In genomic region chr9:93598647-93599241, GRCh38 we compare ENCODE assay signal across 14 cellular contexts. TPM values are rescaled to one million over a fixed set of nuclear protein-coding genes. Genes with fewer than 3 reads are reported as not detected.
A peak's percentile ranks its signal among the peaks of the same experiment; 100 is the strongest.
DNase-seq lines count a peak whose midpoint lies in the region; ATAC-seq and TF ChIP-seq lines count a peak whose summit lies in the region.
"Had no signal": no experiment of that assay in that cellular context is flagged by ENCODE, and none has a peak within 500 bp of the region (broad histone marks: within the 10 kb centered on the region; RNA-seq: fewer than 3 reads in every experiment).

No MANE protein-coding gene starts in this region.

- H3K27ac Mint-ChIP-seq in activated naive CD4-positive, alpha-beta T cell treated with anti-CD3 and anti-CD28 coated beads, Interleukin-2, amount 50 U/mL, for 24 hours: peak overlapping the region; percentile 59
- H3K27ac Mint-ChIP-seq in activated naive CD4-positive, alpha-beta T cell treated with anti-CD3 and anti-CD28 coated beads, Interleukin-2, amount 50 U/mL, for 72 hours: no peak overlapping the region
- peak overlapping the region; percentile 76 for H3K27ac Mint-ChIP-seq in activated T-helper 1 cell treated with anti-CD3 and anti-CD28 coated beads, Interleukin-12 subunit alpha, Interleukin-12 subunit beta, Interleukin-2, Interleukin-4 antibody, amounts not matched to agents 30 ng/mL and 10 ng/mL and 1 ng/mL, durations not matched to agents 14 hours and 24 hours and 36 hours
- H3K27ac Mint-ChIP-seq in type B pancreatic cell: peak overlapping the region; percentile 67
- H3K27ac Mint-ChIP-seq: natural killer cell treated with Interleukin-12 subunit alpha and Interleukin-12 subunit beta and Interleukin-15 and Interleukin-18, amount 100 ng/mL, for 72 hours had no signal

- H3K27me3 ChIP-seq in iPS-20b (ENCODE audit: insufficient read depth, low read length): no peaks in the 10 kb centered on the region
- H3K27me3 ChIP-seq: dorsolateral prefrontal cortex, stomach had no signal

- no peaks in the 10 kb centered on the region for H3K36me3 Mint-ChIP-seq in activated naive CD4-positive, alpha-beta T cell treated with anti-CD3 and anti-CD28 coated beads, Interleukin-2, amount 50 U/mL, for 24 hours
- H3K36me3 Mint-ChIP-seq in activated naive CD4-positive, alpha-beta T cell treated with anti-CD3 and anti-CD28 coated beads, Interleukin-2, amount 50 U/mL, for 72 hours: peaks cover 0 to 2% of the 10 kb centered on the region in 2 donors
- H3K36me3 Mint-ChIP-seq in activated T-helper 1 cell treated with anti-CD3 and anti-CD28 coated beads, Interleukin-12 subunit alpha, Interleukin-12 subunit beta, Interleukin-2, Interleukin-4 antibody, amounts not matched to agents 30 ng/mL and 10 ng/mL and 1 ng/mL, durations not matched to agents 14 hours and 24 hours and 36 hours (ENCODE audit: low read depth): peaks cover 1% of the 10 kb centered on the region
- H3K36me3 Mint-ChIP-seq in type B pancreatic cell: no peaks in the 10 kb centered on the region
- H3K36me3 Mint-ChIP-seq: natural killer cell treated with Interleukin-12 subunit alpha and Interleukin-12 subunit beta and Interleukin-15 and Interleukin-18, amount 100 ng/mL, for 72 hours had no signal

- no peaks in the 10 kb centered on the region for H3K36me3 ChIP-seq in iPS-20b (ENCODE audit: insufficient read depth, low read depth, low read length)
- H3K36me3 ChIP-seq: stomach had no signal

- no peak overlapping the region for H3K4me3 ChIP-seq in iPS-20b (ENCODE audit: low read length)
- H3K4me3 ChIP-seq: dorsolateral prefrontal cortex, GM12878, SK-N-MC, stomach had no signal

- H3K9me3 Mint-ChIP-seq in activated naive CD4-positive, alpha-beta T cell treated with anti-CD3 and anti-CD28 coated beads, Interleukin-2, amount 50 U/mL, for 24 hours: no peaks in the 10 kb centered on the region
- no peaks in the 10 kb centered on the region for H3K9me3 Mint-ChIP-seq in activated naive CD4-positive, alpha-beta T cell treated with anti-CD3 and anti-CD28 coated beads, Interleukin-2, amount 50 U/mL, for 72 hours
- no peaks in the 10 kb centered on the region for H3K9me3 Mint-ChIP-seq in activated T-helper 1 cell treated with anti-CD3 and anti-CD28 coated beads, Interleukin-12 subunit alpha, Interleukin-12 subunit beta, Interleukin-2, Interleukin-4 antibody, amounts not matched to agents 30 ng/mL and 10 ng/mL and 1 ng/mL, durations not matched to agents 14 hours and 24 hours and 36 hours
- H3K9me3 Mint-ChIP-seq in type B pancreatic cell: no peaks in the 10 kb centered on the region
- H3K9me3 Mint-ChIP-seq: natural killer cell treated with Interleukin-12 subunit alpha and Interleukin-12 subunit beta and Interleukin-15 and Interleukin-18, amount 100 ng/mL, for 72 hours had no signal

- H3K4me1 Mint-ChIP-seq in activated naive CD4-positive, alpha-beta T cell treated with anti-CD3 and anti-CD28 coated beads, Interleukin-2, amount 50 U/mL, for 24 hours: peaks cover 58% of the 10 kb centered on the region
- peaks cover 32% of the 10 kb centered on the region for H3K4me1 Mint-ChIP-seq in activated T-helper 1 cell treated with anti-CD3 and anti-CD28 coated beads, Interleukin-12 subunit alpha, Interleukin-12 subunit beta, Interleukin-2, Interleukin-4 antibody, amounts not matched to agents 30 ng/mL and 10 ng/mL and 1 ng/mL, durations not matched to agents 14 hours and 24 hours and 36 hours (ENCODE audit: low read depth)
- peaks cover 36% of the 10 kb centered on the region for H3K4me1 Mint-ChIP-seq in type B pancreatic cell (ENCODE audit: unreplicated experiment)

- intact Hi-C loops in activated T-helper 1 cell treated with anti-CD3 and anti-CD28 coated beads, Interleukin-12 subunit alpha, Interleukin-12 subunit beta, Interleukin-2, Interleukin-4 antibody, amounts not matched to agents 30 ng/mL and 10 ng/mL and 1 ng/mL, durations not matched to agents 14 hours and 24 hours and 36 hours (cut with micrococcal nuclease): no loop called here

- H3K27me3 Mint-ChIP-seq in activated naive CD4-positive, alpha-beta T cell treated with anti-CD3 and anti-CD28 coated beads, Interleukin-2, amount 50 U/mL, for 24 hours: no peaks in the 10 kb centered on the region
- no peaks in the 10 kb centered on the region for H3K27me3 Mint-ChIP-seq in activated T-helper 1 cell treated with anti-CD3 and anti-CD28 coated beads, Interleukin-12 subunit alpha, Interleukin-12 subunit beta, Interleukin-2, Interleukin-4 antibody, amounts not matched to agents 30 ng/mL and 10 ng/mL and 1 ng/mL, durations not matched to agents 14 hours and 24 hours and 36 hours (ENCODE audit: insufficient read depth)
- no peaks in the 10 kb centered on the region for H3K27me3 Mint-ChIP-seq in type B pancreatic cell
- H3K27me3 Mint-ChIP-seq: natural killer cell treated with Interleukin-12 subunit alpha and Interleukin-12 subunit beta and Interleukin-15 and Interleukin-18, amount 100 ng/mL, for 72 hours had no signal

- TF ChIP-seq CTCF in type B pancreatic cell (conservative IDR thresholded peaks at IDR 0.05): no peak

- no peaks in the 10 kb centered on the region for H3K9me3 ChIP-seq in iPS-20b (ENCODE audit: insufficient read depth, low read depth, low read length)
- H3K9me3 ChIP-seq: stomach had no signal

- no peak for ATAC-seq in activated naive CD4-positive, alpha-beta T cell treated with anti-CD3 and anti-CD28 coated beads, Interleukin-2, amount 50 U/mL, for 72 hours
- no peak for ATAC-seq in HG02678 (IDR thresholded peaks at IDR 0.05; ENCODE audit: unreplicated experiment)
- no peak for ATAC-seq in GM19397 (IDR thresholded peaks at IDR 0.05; ENCODE audit: unreplicated experiment)
- ATAC-seq: GM12878 had no signal

- H3K4me1 ChIP-seq in iPS-20b (ENCODE audit: insufficient read depth, low read length): peaks cover 38% of the 10 kb centered on the region

- H3K9ac ChIP-seq in iPS-20b (ENCODE audit: low read depth, low read length): 0 out of 2 replicates have a peak overlapping the region, but pooled peaks have one; percentile 11

- H3K27ac ChIP-seq in iPS-20b (ENCODE audit: low read length): no peak overlapping the region
- H3K27ac ChIP-seq: SK-N-MC, stomach had no signal

- no peak overlapping the region for H3K4me3 Mint-ChIP-seq in activated naive CD4-positive, alpha-beta T cell treated with anti-CD3 and anti-CD28 coated beads, Interleukin-2, amount 50 U/mL, for 24 hours
- H3K4me3 Mint-ChIP-seq in activated T-helper 1 cell treated with anti-CD3 and anti-CD28 coated beads, Interleukin-12 subunit alpha, Interleukin-12 subunit beta, Interleukin-2, Interleukin-4 antibody, amounts not matched to agents 30 ng/mL and 10 ng/mL and 1 ng/mL, durations not matched to agents 14 hours and 24 hours and 36 hours: no peak overlapping the region
- no peak overlapping the region for H3K4me3 Mint-ChIP-seq in type B pancreatic cell
- H3K4me3 Mint-ChIP-seq: natural killer cell treated with Interleukin-12 subunit alpha and Interleukin-12 subunit beta and Interleukin-15 and Interleukin-18, amount 100 ng/mL, for 72 hours had no signal

- no peak for DNase-seq in activated naive CD4-positive, alpha-beta T cell treated with anti-CD3 and anti-CD28 coated beads, Interleukin-2, amount 50 U/mL, for 72 hours (ENCODE audit: low spot score in 2 of 2)
- DNase-seq in activated T-helper 1 cell treated with anti-CD3 and anti-CD28 coated beads, Interleukin-12 subunit alpha, Interleukin-12 subunit beta, Interleukin-2, Interleukin-4 antibody, amounts not matched to agents 30 ng/mL and 10 ng/mL and 1 ng/mL, durations not matched to agents 14 hours and 24 hours and 36 hours (ENCODE audit: low spot score): no peak
- DNase-seq in type B pancreatic cell (ENCODE audit: extremely low spot score, unreplicated experiment) (no peak), GDM1 (lab: John Stamatoyannopoulos, UW) (no peak)
- DNase-seq: IMR-90, stomach had no signal

RNA-seq across cellular contexts. Expression of gene PHF2, which starts 22.4 kb away (rescaled TPM):
- total RNA-seq in activated naive CD4-positive, alpha-beta T cell treated with anti-CD3 and anti-CD28 coated beads, Interleukin-2, amount 50 U/mL, for 72 hours: 10 to 100 TPM; 12.3 to 15.5 TPM
- 24.5 and 26.5 TPM in 2 replicates for total RNA-seq in activated T-helper 1 cell treated with anti-CD3 and anti-CD28 coated beads, Interleukin-12 subunit alpha, Interleukin-12 subunit beta, Interleukin-2, Interleukin-4 antibody, amounts not matched to agents 30 ng/mL and 10 ng/mL and 1 ng/mL, durations not matched to agents 14 hours and 24 hours and 36 hours
- 28.1 and 34.7 TPM in 2 replicates for total RNA-seq in type B pancreatic cell (ENCODE audit: low replicate concordance)

Comparison
In these comparisons a context has a peak if more than half of its experiments do, and no peak if none do; other contexts are left out.
1. H3K27ac Mint-ChIP-seq: peak in activated naive CD4-positive, alpha-beta T cell treated with anti-CD3 and anti-CD28 coated beads, Interleukin-2, amount 50 U/mL, for 24 hours (single experiment), activated T-helper 1 cell treated with anti-CD3 and anti-CD28 coated beads, Interleukin-12 subunit alpha, Interleukin-12 subunit beta, Interleukin-2, Interleukin-4 antibody, amounts not matched to agents 30 ng/mL and 10 ng/mL and 1 ng/mL, durations not matched to agents 14 hours and 24 hours and 36 hours (single experiment) and type B pancreatic cell (single experiment); none in activated naive CD4-positive, alpha-beta T cell treated with anti-CD3 and anti-CD28 coated beads, Interleukin-2, amount 50 U/mL, for 72 hours (0 of 2).